In the genomic region with DNA sequence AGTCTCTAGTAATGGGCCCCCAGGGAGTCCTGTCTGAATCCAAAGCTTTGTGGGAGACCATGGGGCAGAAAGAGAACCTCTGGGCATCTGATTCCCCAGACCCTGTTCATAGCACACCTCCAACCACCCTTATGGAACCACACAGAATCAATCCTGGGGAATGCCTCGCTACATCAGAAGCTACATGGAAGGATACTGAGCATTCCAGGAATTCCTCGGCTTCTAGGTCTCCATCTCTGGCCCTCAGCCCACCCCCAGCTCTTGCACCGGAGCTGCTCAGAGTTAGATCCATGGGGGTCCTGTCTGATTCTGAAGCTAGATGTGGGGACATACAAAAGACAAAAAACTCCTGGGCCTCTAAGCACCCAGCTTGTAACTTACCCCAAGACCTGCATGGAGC, we compare ENCODE assay signal across 30 cellular contexts.
"Had no signal": no experiment of that assay in that cellular context is flagged by ENCODE, and none has a peak within 500 bp of the region (broad histone marks: within the 10 kb centered on the region; RNA-seq: fewer than 3 reads in every experiment).

No MANE protein-coding gene starts in this region.

- H3K4me1 ChIP-seq: ascending aorta, left lung, lower lobe of right lung, prostate gland, sigmoid colon, thyroid gland, upper lobe of left lung, vagina had no signal

- ATAC-seq: esophagus mucosa; left lung; lower lobe of right lung; mucosa of descending colon; natural killer cell treated with Interleukin-12 subunit alpha and Interleukin-12 subunit beta and Interleukin-15 and Interleukin-18, amount 100 ng/mL, for 72 hours; stimulated activated naive B cell treated with anti-CD40 and anti-IgM and Interleukin-4, amounts not matched to agents 10 μg/mL and 1 μg/mL and 100 μg/mL, for 72 hours had no signal

- H3K27ac Mint-ChIP-seq: activated naive CD8-positive, alpha-beta T cell treated with anti-CD3 and anti-CD28 coated beads for 36 hours; natural killer cell treated with Interleukin-12 subunit alpha and Interleukin-12 subunit beta and Interleukin-15 and Interleukin-18, amount 100 ng/mL, for 72 hours had no signal

- H3K27me3 ChIP-seq: adrenal gland, ascending aorta, left lung, ovary, sigmoid colon, stomach, thyroid gland, upper lobe of left lung, vagina had no signal

- H3K9me3 ChIP-seq: adrenal gland, ascending aorta, left lung, lower lobe of right lung, mucosa of descending colon, ovary, prostate gland, sigmoid colon, stomach, thyroid gland, upper lobe of left lung, vagina had no signal

- H3K4me2 ChIP-seq: smooth muscle cell had no signal

- H3K4me1 Mint-ChIP-seq: activated naive CD8-positive, alpha-beta T cell treated with anti-CD3 and anti-CD28 coated beads for 36 hours had no signal

- H3K27me3 Mint-ChIP-seq: activated naive CD8-positive, alpha-beta T cell treated with anti-CD3 and anti-CD28 coated beads for 36 hours; natural killer cell treated with Interleukin-12 subunit alpha and Interleukin-12 subunit beta and Interleukin-15 and Interleukin-18, amount 100 ng/mL, for 72 hours; stimulated activated naive B cell treated with anti-CD40 and anti-IgM and Interleukin-4, amounts not matched to agents 10 μg/mL and 1 μg/mL and 100 μg/mL, for 72 hours had no signal

- H3K4me3 Mint-ChIP-seq: activated naive CD8-positive, alpha-beta T cell treated with anti-CD3 and anti-CD28 coated beads for 36 hours; natural killer cell treated with Interleukin-12 subunit alpha and Interleukin-12 subunit beta and Interleukin-15 and Interleukin-18, amount 100 ng/mL, for 72 hours; stimulated activated naive B cell treated with anti-CD40 and anti-IgM and Interleukin-4, amounts not matched to agents 10 μg/mL and 1 μg/mL and 100 μg/mL, for 72 hours had no signal

- H3K9me3 Mint-ChIP-seq: activated naive CD8-positive, alpha-beta T cell treated with anti-CD3 and anti-CD28 coated beads for 36 hours; natural killer cell treated with Interleukin-12 subunit alpha and Interleukin-12 subunit beta and Interleukin-15 and Interleukin-18, amount 100 ng/mL, for 72 hours; stimulated activated naive B cell treated with anti-CD40 and anti-IgM and Interleukin-4, amounts not matched to agents 10 μg/mL and 1 μg/mL and 100 μg/mL, for 72 hours had no signal

- DNase-seq: activated CD4-positive, alpha-beta T cell treated with anti-CD3 and anti-CD28 coated beads for 4 hours; activated CD4-positive, alpha-beta T cell treated with anti-CD3 and anti-CD28 coated beads, Interleukin-2, amount 50 U/mL, for 4 hours; activated effector memory CD4-positive, alpha-beta T cell treated with Interleukin-2 at 50 U/mL for 16 hours; activated naive CD4-positive, alpha-beta T cell treated with Interleukin-2 at 50 U/mL for 16 hours; activated naive CD8-positive, alpha-beta T cell treated with anti-CD3 and anti-CD28 coated beads for 36 hours; activated T-cell treated with anti-CD3 and anti-CD28 coated beads for 4 hours; adrenal gland; central memory CD4-positive, alpha-beta T cell; foreskin fibroblast; head of caudate nucleus; hippocampal formation; left lung; lower lobe of right lung; mucosa of descending colon; ovary; retina; sigmoid colon; stimulated activated CD4-positive, alpha-beta T cell treated with anti-CD3 and anti-CD28 coated beads, Interleukin-1b, Interleukin-23, amount 100 ng/mL, for 48 hours; stimulated activated CD4-positive, alpha-beta T cell treated with anti-CD3 and anti-CD28 coated beads, Interleukin-4, amount 100 ng/mL, for 4 hours; stimulated activated CD8-positive, alpha-beta memory T cell treated with anti-CD3 and anti-CD28 coated beads, Interleukin-4, amount 100 ng/mL, for 48 hours; stimulated activated naive B cell treated with anti-CD40 and anti-IgM and Interleukin-4, amounts not matched to agents 10 μg/mL and 1 μg/mL and 100 μg/mL, for 72 hours; stomach; thyroid gland; upper lobe of left lung had no signal

- H3K4me3 ChIP-seq: adrenal gland, ascending aorta, left lung, lower lobe of right lung, mucosa of descending colon, ovary, prostate gland, sigmoid colon, smooth muscle cell, stomach, thyroid gland, upper lobe of left lung, vagina had no signal

- H3K36me3 ChIP-seq: ovary had no signal

- H3K27ac ChIP-seq: adrenal gland, ascending aorta, left lung, lower lobe of right lung, ovary, prostate gland, sigmoid colon, stomach, thyroid gland, upper lobe of left lung, vagina had no signal
